Comparison of ENCODE assay signal across 1 cellular context in the genomic region with DNA sequence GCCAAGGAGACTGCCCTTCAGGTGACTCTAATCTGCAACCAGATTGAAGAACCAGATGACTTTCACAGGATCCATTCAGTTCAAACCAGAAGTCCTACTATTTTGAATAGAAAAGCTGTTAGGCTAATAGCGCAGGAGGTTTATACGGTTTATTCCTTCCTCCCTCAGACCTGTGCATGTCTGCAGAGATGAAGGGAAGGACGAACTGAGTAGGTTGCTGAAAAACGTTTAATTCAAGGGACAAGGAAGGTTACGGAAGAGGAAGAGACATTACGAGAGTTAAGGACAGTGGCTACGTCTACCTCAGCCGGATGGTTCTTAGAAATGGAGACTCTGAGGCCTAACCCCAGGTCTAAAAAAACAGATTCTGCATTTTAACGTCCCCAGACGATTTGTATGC.
TF ChIP-seq lines count a peak whose summit lies in the region.

No MANE protein-coding gene starts in this region.

TF ChIP-seq in IMR-90, 13 proteins besides CTCF, POLR2A, EP300 and RAD21:
- TF ChIP-seq FOS (IDR thresholded peaks at IDR 0.05; ENCODE audit: low read depth, low read length) (no peak), SMC3 (IDR thresholded peaks at IDR 0.05; ENCODE audit: low read depth, low read length) (no peak), BHLHE40 (IDR thresholded peaks at IDR 0.05; ENCODE audit: low read depth, low read length) (no peak), MAZ (IDR thresholded peaks at IDR 0.05; ENCODE audit: borderline replicate concordance, low read depth, low read length) (no peak), NFE2L2 (IDR thresholded peaks at IDR 0.05; ENCODE audit: low read depth, low read length) (no peak), MXI1 (IDR thresholded peaks at IDR 0.05; ENCODE audit: borderline replicate concordance, low read depth, low read length) (no peak), MAFK (IDR thresholded peaks at IDR 0.05; ENCODE audit: low read depth, low read length) (no peak), CEBPB (IDR thresholded peaks at IDR 0.05; ENCODE audit: low read depth, low read length) (no peak), RFX5 (IDR thresholded peaks at IDR 0.05; ENCODE audit: low read depth, low read length) (no peak), CHD1 (IDR thresholded peaks at IDR 0.05; ENCODE audit: low read depth, low read length) (no peak), RCOR1 (IDR thresholded peaks at IDR 0.05; ENCODE audit: insufficient replicate concordance, low read length) (no peak)
- TF ChIP-seq, protein P1, sequence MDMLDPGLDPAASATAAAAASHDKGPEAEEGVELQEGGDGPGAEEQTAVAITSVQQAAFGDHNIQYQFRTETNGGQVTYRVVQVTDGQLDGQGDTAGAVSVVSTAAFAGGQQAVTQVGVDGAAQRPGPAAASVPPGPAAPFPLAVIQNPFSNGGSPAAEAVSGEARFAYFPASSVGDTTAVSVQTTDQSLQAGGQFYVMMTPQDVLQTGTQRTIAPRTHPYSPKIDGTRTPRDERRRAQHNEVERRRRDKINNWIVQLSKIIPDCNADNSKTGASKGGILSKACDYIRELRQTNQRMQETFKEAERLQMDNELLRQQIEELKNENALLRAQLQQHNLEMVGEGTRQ (IDR thresholded peaks at IDR 0.05; ENCODE audit: low read depth, low read length): no peak
- TF ChIP-seq, protein P2, sequence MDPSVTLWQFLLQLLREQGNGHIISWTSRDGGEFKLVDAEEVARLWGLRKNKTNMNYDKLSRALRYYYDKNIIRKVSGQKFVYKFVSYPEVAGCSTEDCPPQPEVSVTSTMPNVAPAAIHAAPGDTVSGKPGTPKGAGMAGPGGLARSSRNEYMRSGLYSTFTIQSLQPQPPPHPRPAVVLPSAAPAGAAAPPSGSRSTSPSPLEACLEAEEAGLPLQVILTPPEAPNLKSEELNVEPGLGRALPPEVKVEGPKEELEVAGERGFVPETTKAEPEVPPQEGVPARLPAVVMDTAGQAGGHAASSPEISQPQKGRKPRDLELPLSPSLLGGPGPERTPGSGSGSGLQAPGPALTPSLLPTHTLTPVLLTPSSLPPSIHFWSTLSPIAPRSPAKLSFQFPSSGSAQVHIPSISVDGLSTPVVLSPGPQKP (IDR thresholded peaks at IDR 0.05; ENCODE audit: borderline replicate concordance, low read depth, low read length): no peak
